In the genomic region with DNA sequence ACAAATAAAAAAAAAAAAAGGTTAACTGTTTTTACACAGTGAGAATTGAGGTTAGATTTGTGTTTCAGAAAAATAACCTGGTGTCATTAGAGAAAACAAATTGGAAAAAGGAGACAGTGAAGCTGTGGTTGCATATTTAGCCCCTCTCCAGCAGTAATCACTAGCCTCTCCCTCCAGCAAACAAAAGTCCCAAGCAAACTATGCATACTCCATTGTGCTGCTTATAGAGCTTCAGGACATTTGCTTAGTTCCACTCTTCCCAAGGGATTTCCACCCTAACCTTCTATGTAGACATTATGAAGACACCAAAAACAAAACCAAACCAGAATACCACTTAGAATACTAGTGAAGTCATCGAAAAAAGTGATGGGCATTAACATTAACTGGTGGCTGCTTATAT, we compare ENCODE assay signal across 23 cellular contexts.
"Had no signal": no experiment of that assay in that cellular context is flagged by ENCODE, and none has a peak within 500 bp of the region (broad histone marks: within the 10 kb centered on the region; RNA-seq: fewer than 3 reads in every experiment).

No MANE protein-coding gene starts in this region.

- H3K36me3 ChIP-seq: SJSA1 had no signal

- H3K27ac Mint-ChIP-seq: IgD-negative memory B cell had no signal

- ATAC-seq: K562 had no signal

- H3K9ac ChIP-seq: KMS-11 had no signal

- H3K27ac ChIP-seq: KMS-11, SJSA1, SK-N-MC had no signal

- H3K27me3 Mint-ChIP-seq: IgD-negative memory B cell had no signal

- H3K9me3 ChIP-seq: SJSA1 had no signal

- H3K4me3 ChIP-seq: K562, SJSA1, SK-N-MC had no signal

- H3K4me1 ChIP-seq: SJSA1 had no signal

- H3K4me2 ChIP-seq: KMS-11 had no signal

- DNase-seq: Kasumi-1, MM.1S, MV-4-11, NCI-H1048, NCI-H1105, NCI-H1417, NCI-H1436 treated with DMSO at 0.1 percent for 48 hours, NCI-H1694, NCI-H187 treated with DMSO at 0.1 percent for 48 hours, NCI-H2029 treated with DMSO at 0.1 percent for 48 hours, NCI-H2171 treated with DMSO at 0.1 percent for 48 hours, NCI-H2227 treated with DMSO at 0.1 percent for 48 hours, NCI-H524, NCI-H526 treated with DMSO at 0.1 percent for 48 hours, NCI-H774, Right ventricle myocardium superior, RPMI8226, SIG-M5 had no signal

- H3K4me3 Mint-ChIP-seq: IgD-negative memory B cell had no signal

- H3K27me3 ChIP-seq: SJSA1 had no signal
